8 cellular contexts compared by ENCODE assay signal in genomic region chr7:144437370-144438191, GRCh38. TPM values are rescaled to one million over a fixed set of nuclear protein-coding genes. Genes with fewer than 3 reads are reported as not detected.
DNase-seq lines count a peak whose midpoint lies in the region; ATAC-seq and TF ChIP-seq lines count a peak whose summit lies in the region.

No MANE protein-coding gene starts in this region.

- no peak overlapping the region for H3K27ac ChIP-seq in neuronal stem cell (replicated peaks; ENCODE audit: low read length)

- H2BK12ac ChIP-seq in neuronal stem cell (ENCODE audit: low read length): no peak overlapping the region

- H3K4me2 ChIP-seq in neuronal stem cell (ENCODE audit: insufficient read depth, low read length, poor library complexity, severe bottlenecking): no peak overlapping the region

- DNase-seq in AG04449 (ENCODE audit: low read depth, low spot score) (peak; percentile 10), NCI-H2171 (lab: John Stamatoyannopoulos, UW) (peak; percentile 24), fibroblast of gingiva (ENCODE audit: low read depth) (peak; percentile 54), neuronal stem cell (ENCODE audit: low spot score) (peak; percentile 43), T1000 (lab: John Stamatoyannopoulos, UW) (no peak)
- DNase-seq in activated CD4-positive, alpha-beta T cell treated with anti-CD3 and anti-CD28 coated beads, Interleukin-2, amount 50 U/mL, for 48 hours: peak; percentile 52 to 62

- no peak overlapping the region for H2AFZ ChIP-seq in neuronal stem cell (ENCODE audit: low read length)

- H3K4me1 ChIP-seq in neuronal stem cell (ENCODE audit: control insufficient read depth in 2 of 2, insufficient read depth in 1 of 2, low read depth in 1 of 2, low read length in 2 of 2): no peaks in the 10 kb centered on the region

- no peak overlapping the region for H3K14ac ChIP-seq in neuronal stem cell (ENCODE audit: low read length)

- H2BK5ac ChIP-seq in neuronal stem cell (ENCODE audit: low read length): no peak overlapping the region

- no peak overlapping the region for H3K9ac ChIP-seq in neuronal stem cell (ENCODE audit: low read depth, low read length, poor library complexity)

- POLR2A ChIA-PET in AG04449 (lab: Yijun Ruan, JAX): no interaction called here

- no peak overlapping the region for H2BK120ac ChIP-seq in neuronal stem cell (ENCODE audit: low read depth, low read length)

- H3K9me3 ChIP-seq in neuronal stem cell (replicated peaks in 1 of 2; ENCODE audit: control insufficient read depth in 2 of 2, insufficient read depth in 1 of 2, low read depth in 1 of 2, low read length in 2 of 2): no peaks in the 10 kb centered on the region

- H3K79me1 ChIP-seq in neuronal stem cell (ENCODE audit: low read depth, low read length): no peaks in the 10 kb centered on the region

- H3K18ac ChIP-seq in neuronal stem cell (ENCODE audit: low read length): no peak overlapping the region

- CTCF ChIA-PET in AG04449 (lab: Yijun Ruan, JAX): interaction anchor here (1.2 to 1.7 kb wide), 2 partner anchors 10 to 46 kb away, joined by 3 to 4 read pairs; no protein-coding TSS in a partner anchor

- H3K27me3 ChIP-seq in neuronal stem cell (ENCODE audit: control insufficient read depth in 3 of 3, insufficient read depth in 3 of 3, low read depth in 1 of 3, low read length in 3 of 3): no peaks in the 10 kb centered on the region

- H2AK5ac ChIP-seq in neuronal stem cell (ENCODE audit: low read depth, low read length): no peak overlapping the region

- H3K4ac ChIP-seq in neuronal stem cell (ENCODE audit: low read length): no peak overlapping the region

- TF ChIP-seq CTCF in AG04449 (IDR thresholded peaks at IDR 0.05; ENCODE audit: insufficient read depth, low read length, missing control alignments) (peak; percentile 27), GM12872 (IDR thresholded peaks at IDR 0.05; ENCODE audit: insufficient read depth, low read depth, low read length) (peak; percentile 53)

- no peak overlapping the region for H3K23ac ChIP-seq in neuronal stem cell (ENCODE audit: low read depth, low read length, poor library complexity)

- WGBS in neuronal stem cell (ENCODE audit: extremely low coverage in 2 of 2, insufficient read length in 2 of 2, insufficient replicate concordance in 1 of 2), 2 donors: no CpG with 5 or more reads among the region's 4 CpGs

- ATAC-seq in HG02759 (IDR thresholded peaks at IDR 0.05; ENCODE audit: unreplicated experiment): peak; percentile 76

- H2BK15ac ChIP-seq in neuronal stem cell (ENCODE audit: low read length): no peak overlapping the region

- no peaks in the 10 kb centered on the region for H3K36me3 ChIP-seq in neuronal stem cell (replicated peaks in 1 of 2; ENCODE audit: control insufficient read depth in 2 of 2, insufficient read depth in 2 of 2, low read length in 2 of 2)

- no peak overlapping the region for H4K8ac ChIP-seq in neuronal stem cell (ENCODE audit: low read depth, low read length)

- H3K4me3 ChIP-seq in AG04449 (ENCODE audit: low read depth, low read length): no peak overlapping the region
- H3K4me3 ChIP-seq in neuronal stem cell (ENCODE audit: low read length in 2 of 2): no peak overlapping the region

- H4K91ac ChIP-seq in neuronal stem cell (ENCODE audit: low read depth, low read length, poor library complexity): no peak overlapping the region

RNA-seq across cellular contexts. Expression of gene NOBOX, which starts 34.1 kb away (rescaled TPM):
- not detected for polyA plus RNA-seq in neuronal stem cell (2013, experiment 1 of 2)
- polyA plus RNA-seq in neuronal stem cell (2013, experiment 2 of 2): not detected
